27 cellular contexts compared by ENCODE assay signal in the genomic region with DNA sequence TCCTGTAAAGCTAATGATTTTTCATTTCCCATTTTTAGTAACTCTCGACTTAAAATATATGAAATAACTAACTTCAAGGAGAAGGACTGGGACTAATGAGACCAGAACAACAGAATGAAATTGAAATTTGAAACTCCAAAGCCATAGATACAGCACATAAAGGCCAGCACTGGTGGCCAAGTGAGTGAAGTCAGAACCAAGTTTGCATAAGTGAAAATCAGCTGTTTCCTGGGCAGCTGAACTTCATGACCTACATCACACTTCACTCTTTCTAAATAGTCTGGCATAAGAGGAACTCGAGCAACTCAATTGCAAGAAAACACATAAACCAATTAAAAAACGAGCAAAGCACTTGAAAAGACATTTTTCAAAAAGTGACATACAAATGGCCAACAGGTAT.
A peak's percentile ranks its signal among the peaks of the same experiment; 100 is the strongest.
DNase-seq lines count a peak whose midpoint lies in the region; ATAC-seq, FAIRE-seq and TF ChIP-seq lines count a peak whose summit lies in the region.
"Had no signal": no experiment of that assay in that cellular context is flagged by ENCODE, and none has a peak within 500 bp of the region (broad histone marks: within the 10 kb centered on the region; RNA-seq: fewer than 3 reads in every experiment).

No MANE protein-coding gene starts in this region.

- intact Hi-C loops in GM12878 (cut with micrococcal nuclease; ENCODE audit: unreplicated experiment), result no loop called here
- intact Hi-C loops in gastrocnemius medialis (cut with DNase I; ENCODE audit: low total_unique reads), result no loop called here

- in situ Hi-C loops in GM12878 (cut with MboI) (no loop called here), gastrocnemius medialis (cut with MboI; ENCODE audit: low sequenced_read_pairs in 4 of 4) (no loop called here)

- no peak overlapping the region for H3K27ac ChIP-seq in GM12878 (ENCODE audit: control insufficient read depth, insufficient read depth)
- no peak overlapping the region for H3K27ac ChIP-seq in gastrocnemius medialis
- H3K27ac ChIP-seq: C4-2B, colonic mucosa, psoas muscle, stomach, tibial nerve, VCaP had no signal

- CTCF ChIA-PET in GM12878 (lab: Yijun Ruan, JAX), result no interaction called here

- no peak for TF ChIP-seq RAD21 in GM12878 (IDR thresholded peaks at IDR 0.05; ENCODE audit: insufficient read depth, low read depth, low read length)

- SMC1A ChIA-PET in GM12878 (lab: Charles Lee; ENCODE audit: uncharacterized antibody, unreplicated experiment), result no interaction called here

- peak; percentile 65 for ATAC-seq in GM18907 (IDR thresholded peaks at IDR 0.05; ENCODE audit: unreplicated experiment)
- peak; percentile 85 for ATAC-seq in GM21717 (IDR thresholded peaks at IDR 0.05; ENCODE audit: unreplicated experiment)
- ATAC-seq in HG03095 (IDR thresholded peaks at IDR 0.05; ENCODE audit: unreplicated experiment), result peak; percentile 52
- peak; percentile 69 for ATAC-seq in GM12878
- no peak for ATAC-seq in gastrocnemius medialis
- ATAC-seq: activated naive CD4-positive, alpha-beta T cell treated with anti-CD3 and anti-CD28 coated beads, Interleukin-2, amount 50 U/mL, for 72 hours; left cardiac atrium; psoas muscle had no signal

- H3K9me3 ChIP-seq in GM12878 (replicated peaks; ENCODE audit: control insufficient read depth, insufficient read depth, low read length) (no peaks in the 10 kb centered on the region), gastrocnemius medialis (no peaks in the 10 kb centered on the region)
- H3K9me3 ChIP-seq: colonic mucosa, psoas muscle, SK-N-SH, stomach, tibial nerve had no signal

- no peaks in the 10 kb centered on the region for H3K36me3 ChIP-seq in GM12878 (ENCODE audit: control insufficient read depth in 2 of 2, insufficient read depth in 2 of 2, low read length in 1 of 2)
- no peaks in the 10 kb centered on the region for H3K36me3 ChIP-seq in gastrocnemius medialis
- H3K36me3 ChIP-seq: colonic mucosa, stomach, tibial nerve had no signal

- no peak overlapping the region for H2AFZ ChIP-seq in GM12878 (ENCODE audit: control insufficient read depth, low read depth, low read length)

- no peak for TF ChIP-seq EP300 in GM12878 (IDR thresholded peaks at IDR 0.05; ENCODE audit: borderline replicate concordance in 1 of 2, control insufficient read depth in 1 of 2, low read depth in 2 of 2, low read length in 2 of 2)

- H3K27me3 ChIP-seq in GM12878 (replicated peaks in 1 of 2; ENCODE audit: control insufficient read depth in 2 of 2, insufficient read depth in 2 of 2, low read length in 1 of 2), result no peaks in the 10 kb centered on the region
- H3K27me3 ChIP-seq in gastrocnemius medialis, result no peaks in the 10 kb centered on the region
- H3K27me3 ChIP-seq: colonic mucosa, stomach, tibial nerve had no signal

- no peaks in the 10 kb centered on the region for H3K79me2 ChIP-seq in GM12878 (ENCODE audit: control insufficient read depth, insufficient read depth, low read length)

- H4K20me1 ChIP-seq in GM12878 (ENCODE audit: control insufficient read depth, insufficient read depth), result no peaks in the 10 kb centered on the region

- POLR2A ChIA-PET in GM12878 (lab: Charles Lee), result no interaction called here

- no TSS peak for BruUV-seq in GM12878 (replicated peaks; lab: Mats Ljungman, UMichigan)

- FAIRE-seq in GM12878 (lab: Jason Lieb, UNC), result no peak

- H3K4me3 ChIP-seq in GM12878 (no peak overlapping the region), gastrocnemius medialis (no peak overlapping the region)
- H3K4me3 ChIP-seq: colonic mucosa, psoas muscle, stomach, tibial nerve had no signal

- RAD21 ChIA-PET in GM12878 (lab: Charles Lee; ENCODE audit: unreplicated experiment), result no interaction called here

- no peak overlapping the region for H3K9ac ChIP-seq in GM12878 (ENCODE audit: control insufficient read depth, insufficient read depth, low read length)
- H3K9ac ChIP-seq: SK-N-SH had no signal

- no peak overlapping the region for H3K4me2 ChIP-seq in GM12878 (ENCODE audit: control insufficient read depth, insufficient read depth)
- H3K4me2 ChIP-seq: SK-N-SH had no signal

- WGBS in GM12878 (ENCODE audit: insufficient coverage, insufficient replicate concordance, low lambda C conversion rate, missing lambda C conversion rate), result 7% methylated on average over 3 of the region's 3 CpGs

- TF ChIP-seq POLR2A in GM12878 (IDR thresholded peaks at IDR 0.05; ENCODE audit: low read depth, low read length) (no peak), gastrocnemius medialis (IDR thresholded peaks at IDR 0.05) (no peak)

- TF ChIP-seq CTCF in GM12878 (IDR thresholded peaks at IDR 0.05 in 2 of 3, conservative IDR thresholded peaks at IDR 0.05 in 1 of 3; ENCODE audit: control insufficient read depth in 2 of 3, extremely low read depth in 1 of 3, insufficient read depth in 1 of 3, low read depth in 3 of 3, low read length in 3 of 3) (no peak), gastrocnemius medialis (IDR thresholded peaks at IDR 0.05 in 4 of 5, conservative IDR thresholded peaks at IDR 0.05 in 1 of 5) (no peak)

- DNase-seq in GM12878 (ENCODE audit: low read depth, low spot score) (no peak), gastrocnemius medialis (no peak), SHP77 (lab: John Stamatoyannopoulos, UW) (no peak), NCI-H524 (lab: John Stamatoyannopoulos, UW) (no peak)
- DNase-seq: activated CD4-positive, alpha-beta T cell treated with anti-CD3 and anti-CD28 coated beads, Interleukin-2, amount 10 ng/mL, durations not matched to agents 7 days and 5 days; activated CD8-positive, alpha-beta memory T cell treated with anti-CD3 and anti-CD28 coated beads, Interleukin-2, amount 50 U/mL, for 4 hours; anterior cingulate cortex; colonic mucosa; effector memory CD4-positive, alpha-beta T cell; EL; foreskin fibroblast; GOT3; KG1; left cardiac atrium; mammary epithelial cell; NCI-H1694 treated with DMSO at 0.1 percent for 48 hours; NCI-H748 treated with DMSO at 0.1 percent for 48 hours; psoas muscle; SK-N-SH; stomach had no signal

- no peaks in the 10 kb centered on the region for H3K4me1 ChIP-seq in GM12878 (ENCODE audit: control insufficient read depth, insufficient read depth, low read length)
- H3K4me1 ChIP-seq in gastrocnemius medialis, result no peaks in the 10 kb centered on the region
- H3K4me1 ChIP-seq: colonic mucosa, psoas muscle had no signal

TF ChIP-seq in GM12878, 131 proteins besides CTCF, POLR2A, EP300 and RAD21:
- TF ChIP-seq ZBED1 (IDR thresholded peaks at IDR 0.05; ENCODE audit: borderline replicate concordance), result no peak
- TF ChIP-seq SREBF2 (IDR thresholded peaks at IDR 0.05; ENCODE audit: low read length), result no peak
- TF ChIP-seq TCF12 (IDR thresholded peaks at IDR 0.05; ENCODE audit: low read depth, low read length), result no peak
- TF ChIP-seq NR2F1 (conservative IDR thresholded peaks at IDR 0.05), result peak; percentile 81
- peak; percentile 63 for TF ChIP-seq MTA2 (IDR thresholded peaks at IDR 0.05; ENCODE audit: low read depth)
- no peak for TF ChIP-seq SIX5 (IDR thresholded peaks at IDR 0.05; ENCODE audit: low read depth, low read length, severe bottlenecking)
- peak in 1 of 2 experiments; percentile 21; a peak in 1 of 4 replicates for TF ChIP-seq BHLHE40 (IDR thresholded peaks at IDR 0.05; ENCODE audit: borderline replicate concordance in 1 of 2, low read depth in 2 of 2, low read length in 1 of 2)
- TF ChIP-seq POU2F2 (IDR thresholded peaks at IDR 0.05; ENCODE audit: borderline replicate concordance, low read depth, low read length), result peak; percentile 50; the same call in 1 of the 3 replicates
- no peak for TF ChIP-seq PAX8 (IDR thresholded peaks at IDR 0.05)

Comparison
In these comparisons a context has a peak if more than half of its experiments do, and no peak if none do; other contexts are left out.
1. ATAC-seq: peak in GM18907 (single experiment), GM21717 (single experiment), HG03095 (single experiment) and GM12878 (single experiment); none in gastrocnemius medialis (0 of 2).